20 cellular contexts compared by ENCODE assay signal in genomic region chr10:27355918-27356573, GRCh38.
DNase-seq lines count a peak whose midpoint lies in the region; ATAC-seq and TF ChIP-seq lines count a peak whose summit lies in the region.
"Had no signal": no experiment of that assay in that cellular context is flagged by ENCODE, and none has a peak within 500 bp of the region (broad histone marks: within the 10 kb centered on the region; RNA-seq: fewer than 3 reads in every experiment).

No MANE protein-coding gene starts in this region.

- H3K4me1 ChIP-seq in CD8-positive, alpha-beta memory T cell (ENCODE audit: insufficient read depth, low read length) = no peaks in the 10 kb centered on the region
- H3K4me1 ChIP-seq in gastrocnemius medialis = peaks cover 0 to 3% of the 10 kb centered on the region in 2 donors
- H3K4me1 ChIP-seq: suprapubic skin had no signal

- in situ Hi-C loops in brain microvascular endothelial cell (cut with HindIII; ENCODE audit: low pct_ligation_motif_present, low sequenced_read_pairs) (no loop called here), gastrocnemius medialis (cut with MboI; ENCODE audit: low sequenced_read_pairs in 4 of 4) (loop anchor here in 3 of 4 donors (5.0 kb wide), 1 partner anchor 464 kb away; no protein-coding TSS in a partner anchor)

- H3K4me3 ChIP-seq in brain microvascular endothelial cell (ENCODE audit: low read depth, low read length) (no peak overlapping the region), gastrocnemius medialis (no peak overlapping the region)
- H3K4me3 ChIP-seq in CD8-positive, alpha-beta memory T cell (ENCODE audit: low read length) = no peak overlapping the region
- H3K4me3 ChIP-seq: body of pancreas, suprapubic skin had no signal

- H3K36me3 ChIP-seq in brain microvascular endothelial cell (replicated peaks) = no peaks in the 10 kb centered on the region
- no peaks in the 10 kb centered on the region for H3K36me3 ChIP-seq in CD8-positive, alpha-beta memory T cell (ENCODE audit: insufficient read depth, low read length)
- no peaks in the 10 kb centered on the region for H3K36me3 ChIP-seq in gastrocnemius medialis
- H3K36me3 ChIP-seq: suprapubic skin had no signal

- CTCF ChIA-PET in CD8-positive, alpha-beta memory T cell (lab: Charles Lee) = no interaction called here

- H3K9me3 Mint-ChIP-seq in CD8-positive, alpha-beta memory T cell = peaks cover 0 to 2% (median 0%) of the 10 kb centered on the region in 5 donors
- H3K9me3 Mint-ChIP-seq: dendritic cell treated with granulocyte-macrophage colony-stimulating factor and Interleukin-4, amounts not matched to agents 40 ng/mL and 50 ng/mL, for 4 days; immature natural killer cell; naive thymus-derived CD4-positive, alpha-beta T cell had no signal

- TF ChIP-seq POLR2A in gastrocnemius medialis (IDR thresholded peaks at IDR 0.05) = no peak

- TF ChIP-seq CTCF in 22Rv1 (IDR thresholded peaks at IDR 0.05) = 0 out of 2 replicates have a peak, but pooled peaks have one; percentile 17
- peak; percentile 30; the same call in 1 of the 2 replicates for TF ChIP-seq CTCF in C4-2B (conservative IDR thresholded peaks at IDR 0.05)
- TF ChIP-seq CTCF in LNCAP (IDR thresholded peaks at IDR 0.05) = peak; percentile 56
- peak; percentile 12 for TF ChIP-seq CTCF in brain microvascular endothelial cell (IDR thresholded peaks at IDR 0.05; ENCODE audit: low read depth, low read length, missing control alignments)
- TF ChIP-seq CTCF in gastrocnemius medialis (IDR thresholded peaks at IDR 0.05 in 4 of 5, conservative IDR thresholded peaks at IDR 0.05 in 1 of 5) = no peak

- POLR2A ChIA-PET in CD8-positive, alpha-beta memory T cell (lab: Charles Lee) = no interaction called here

- H3K9me3 ChIP-seq in CD8-positive, alpha-beta memory T cell (ENCODE audit: low read length) = no peaks in the 10 kb centered on the region
- no peaks in the 10 kb centered on the region for H3K9me3 ChIP-seq in gastrocnemius medialis
- H3K9me3 ChIP-seq: body of pancreas, suprapubic skin had no signal

- ATAC-seq in gastrocnemius medialis = no peak
- ATAC-seq: body of pancreas; esophagus mucosa; naive thymus-derived CD4-positive, alpha-beta T cell had no signal

- peaks cover 4 to 14% of the 10 kb centered on the region in 2 donors for H3K27me3 Mint-ChIP-seq in CD8-positive, alpha-beta memory T cell
- H3K27me3 Mint-ChIP-seq: dendritic cell treated with granulocyte-macrophage colony-stimulating factor and Interleukin-4, amounts not matched to agents 40 ng/mL and 50 ng/mL, for 4 days had no signal

- no peak overlapping the region for H3K27ac Mint-ChIP-seq in CD8-positive, alpha-beta memory T cell
- H3K27ac Mint-ChIP-seq: dendritic cell treated with granulocyte-macrophage colony-stimulating factor and Interleukin-4, amounts not matched to agents 40 ng/mL and 50 ng/mL, for 4 days; immature natural killer cell had no signal

- H3K27ac ChIP-seq in 22Rv1 (no peak overlapping the region), C4-2B (no peak overlapping the region), brain microvascular endothelial cell (no peak overlapping the region), gastrocnemius medialis (no peak overlapping the region)
- H3K27ac ChIP-seq in CD8-positive, alpha-beta memory T cell (ENCODE audit: low read depth, low read length) = no peak overlapping the region
- H3K27ac ChIP-seq: body of pancreas, suprapubic skin had no signal

- peaks cover 0 to 6% (median 4%) of the 10 kb centered on the region in 3 donors for H3K4me1 Mint-ChIP-seq in CD8-positive, alpha-beta memory T cell

- DNase-seq in brain microvascular endothelial cell (no peak), gastrocnemius medialis (no peak), NCI-H1694 treated with DMSO at 0.1 percent for 48 hours (lab: John Stamatoyannopoulos, UW) (no peak), DMS114 treated with DMSO at 0.1 percent for 48 hours (lab: John Stamatoyannopoulos, UW; ENCODE audit: unreplicated experiment) (no peak)
- DNase-seq in CD8-positive, alpha-beta memory T cell = no peak
- DNase-seq: activated CD4-positive, alpha-beta T cell treated with anti-CD3 and anti-CD28 coated beads, Interleukin-2, amount 50 U/mL, for 4 hours; activated naive CD4-positive, alpha-beta T cell treated with anti-CD3 and anti-CD28 coated beads, Interleukin-2, amount 50 U/mL, for 16 hours; activated T-cell treated with anti-CD3 and anti-CD28 coated beads for 4 hours; body of pancreas; DND-41; immature natural killer cell; naive thymus-derived CD4-positive, alpha-beta T cell; NCI-H2081 treated with DMSO at 0.1 percent for 48 hours; stimulated activated CD4-positive, alpha-beta T cell treated with anti-CD3 and anti-CD28 coated beads, Interleukin-2, amount 100 ng/mL, for 48 hours had no signal

- H3K4me3 Mint-ChIP-seq in CD8-positive, alpha-beta memory T cell = no peak overlapping the region
- H3K4me3 Mint-ChIP-seq: dendritic cell treated with granulocyte-macrophage colony-stimulating factor and Interleukin-4, amounts not matched to agents 40 ng/mL and 50 ng/mL, for 4 days had no signal

- H3K27me3 ChIP-seq in brain microvascular endothelial cell (replicated peaks) (no peaks in the 10 kb centered on the region), gastrocnemius medialis (no peaks in the 10 kb centered on the region)
- H3K27me3 ChIP-seq in CD8-positive, alpha-beta memory T cell (ENCODE audit: insufficient read depth, low read length, poor library complexity, severe bottlenecking) = no peaks in the 10 kb centered on the region
- H3K27me3 ChIP-seq: body of pancreas had no signal

- intact Hi-C loops in gastrocnemius medialis (cut with DNase I; ENCODE audit: low total_unique reads) = no loop called here

- H3K36me3 Mint-ChIP-seq in CD8-positive, alpha-beta memory T cell = no peaks in the 10 kb centered on the region
- H3K36me3 Mint-ChIP-seq: immature natural killer cell; naive thymus-derived CD4-positive, alpha-beta T cell had no signal

Comparison
In these comparisons a context has a peak if more than half of its experiments do, and no peak if none do; other contexts are left out.
1. CTCF ChIP-seq: peak in 22Rv1 (single experiment), C4-2B (single experiment), LNCAP (single experiment) and brain microvascular endothelial cell (single experiment); none in gastrocnemius medialis (0 of 5).